In the genomic region with DNA sequence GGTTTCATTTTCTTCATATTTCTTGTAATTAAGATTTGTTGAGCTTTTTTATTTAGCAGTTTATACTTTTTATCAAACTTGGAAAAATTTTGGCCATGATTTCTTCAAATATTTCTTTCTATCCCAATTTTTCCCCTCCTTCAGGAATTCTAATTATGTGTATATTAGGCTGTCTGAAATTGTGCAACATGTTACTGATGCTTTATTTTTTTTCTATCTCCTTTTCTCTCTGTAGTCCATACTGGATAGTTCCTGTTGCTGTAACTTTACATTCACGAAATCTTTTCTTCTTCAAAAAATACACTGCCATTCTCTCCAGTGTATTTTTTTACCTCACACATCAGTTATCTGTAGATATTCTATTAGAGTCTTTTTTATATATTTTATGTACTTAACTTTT, we compare ENCODE assay signal across 1 cellular context.
A peak's percentile ranks its signal among the peaks of the same experiment; 100 is the strongest.
TF ChIP-seq lines count a peak whose summit lies in the region.

No MANE protein-coding gene starts in this region.

TF ChIP-seq in IMR-90, 13 proteins besides CTCF, POLR2A, EP300 and RAD21:
- peak; percentile 57 for TF ChIP-seq CEBPB (IDR thresholded peaks at IDR 0.05; ENCODE audit: low read depth, low read length)
- TF ChIP-seq RCOR1 (IDR thresholded peaks at IDR 0.05; ENCODE audit: insufficient replicate concordance, low read length) = no peak
TF ChIP-seq in IMR-90: peak in this region for 1.
